In genomic region chr6:56079761-56080540, GRCh38 we compare ENCODE assay signal across 1 cellular context.
TF ChIP-seq lines count a peak whose summit lies in the region.

No MANE protein-coding gene starts in this region.

TF ChIP-seq in HEK293T, 16 proteins besides CTCF, POLR2A, EP300 and RAD21:
- no peak for TF ChIP-seq FOXA1 (IDR thresholded peaks at IDR 0.05)
